In genomic region chr1:112619518-112620458, GRCh38 we compare ENCODE assay signal across 1 cellular context.
TF ChIP-seq lines count a peak whose summit lies in the region.

Gene CAPZA1 (plus strand): TSS chr1:112619832. CDS start chr1:112619845, 13 bp downstream.

TF ChIP-seq in HepG2, 621 proteins besides CTCF, POLR2A, EP300 and RAD21 (continued from another document and continues in another):
- TF ChIP-seq, protein P1, sequence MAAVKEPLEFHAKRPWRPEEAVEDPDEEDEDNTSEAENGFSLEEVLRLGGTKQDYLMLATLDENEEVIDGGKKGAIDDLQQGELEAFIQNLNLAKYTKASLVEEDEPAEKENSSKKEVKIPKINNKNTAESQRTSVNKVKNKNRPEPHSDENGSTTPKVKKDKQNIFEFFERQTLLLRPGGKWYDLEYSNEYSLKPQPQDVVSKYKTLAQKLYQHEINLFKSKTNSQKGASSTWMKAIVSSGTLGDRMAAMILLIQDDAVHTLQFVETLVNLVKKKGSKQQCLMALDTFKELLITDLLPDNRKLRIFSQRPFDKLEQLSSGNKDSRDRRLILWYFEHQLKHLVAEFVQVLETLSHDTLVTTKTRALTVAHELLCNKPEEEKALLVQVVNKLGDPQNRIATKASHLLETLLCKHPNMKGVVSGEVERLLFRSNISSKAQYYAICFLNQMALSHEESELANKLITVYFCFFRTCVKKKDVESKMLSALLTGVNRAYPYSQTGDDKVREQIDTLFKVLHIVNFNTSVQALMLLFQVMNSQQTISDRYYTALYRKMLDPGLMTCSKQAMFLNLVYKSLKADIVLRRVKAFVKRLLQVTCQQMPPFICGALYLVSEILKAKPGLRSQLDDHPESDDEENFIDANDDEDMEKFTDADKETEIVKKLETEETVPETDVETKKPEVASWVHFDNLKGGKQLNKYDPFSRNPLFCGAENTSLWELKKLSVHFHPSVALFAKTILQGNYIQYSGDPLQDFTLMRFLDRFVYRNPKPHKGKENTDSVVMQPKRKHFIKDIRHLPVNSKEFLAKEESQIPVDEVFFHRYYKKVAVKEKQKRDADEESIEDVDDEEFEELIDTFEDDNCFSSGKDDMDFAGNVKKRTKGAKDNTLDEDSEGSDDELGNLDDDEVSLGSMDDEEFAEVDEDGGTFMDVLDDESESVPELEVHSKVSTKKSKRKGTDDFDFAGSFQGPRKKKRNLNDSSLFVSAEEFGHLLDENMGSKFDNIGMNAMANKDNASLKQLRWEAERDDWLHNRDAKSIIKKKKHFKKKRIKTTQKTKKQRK (IDR thresholded peaks at IDR 0.05; ENCODE audit: low read length): no peak
- TF ChIP-seq CCAR2 (optimal IDR thresholded peaks at IDR 0.05; ENCODE audit: low read depth, low read length) (no peak), SP5 (CRISPR knock-in tag; IDR thresholded peaks at IDR 0.05; ENCODE audit: borderline replicate concordance, low read depth) (no peak), SOX6 (IDR thresholded peaks at IDR 0.05) (no peak), SOX6 (CRISPR knock-in tag; IDR thresholded peaks at IDR 0.05) (0 out of 2 replicates have a peak, but pooled peaks have one; percentile 32), IRX3 (CRISPR knock-in tag; IDR thresholded peaks at IDR 0.05; ENCODE audit: borderline replicate concordance, low read depth) (no peak), ZFP82 (CRISPR knock-in tag; IDR thresholded peaks at IDR 0.05; ENCODE audit: borderline replicate concordance) (peak; percentile 24; the same call in 1 of the 2 replicates), ZNF501 (CRISPR knock-in tag; IDR thresholded peaks at IDR 0.05) (peak; percentile 78), ZFP37 (CRISPR knock-in tag; IDR thresholded peaks at IDR 0.05; ENCODE audit: borderline replicate concordance) (no peak), ZNF44 (CRISPR knock-in tag; IDR thresholded peaks at IDR 0.05) (0 out of 2 replicates have a peak, but pooled peaks have one; percentile 55), SOX13 (IDR thresholded peaks at IDR 0.05) (no peak), SOX13 (CRISPR knock-in tag; conservative IDR thresholded peaks at IDR 0.05 in 1 of 2, IDR thresholded peaks at IDR 0.05 in 1 of 2) (no peak), POLR2AphosphoS5 (IDR thresholded peaks at IDR 0.05; ENCODE audit: low read depth, low read length) (peak; percentile 92), MAF1 (CRISPR knock-in tag; IDR thresholded peaks at IDR 0.05; ENCODE audit: borderline replicate concordance) (no peak), ZNF558 (CRISPR knock-in tag; IDR thresholded peaks at IDR 0.05; ENCODE audit: borderline replicate concordance) (peak; percentile 17; the same call in 1 of the 2 replicates), IRF2 (CRISPR knock-in tag; IDR thresholded peaks at IDR 0.05) (peak; percentile 41), ZNF274 (CRISPR knock-in tag; IDR thresholded peaks at IDR 0.05) (no peak; the same call in 1 of the 2 replicates), CHD4 (IDR thresholded peaks at IDR 0.05; ENCODE audit: borderline replicate concordance, low read length) (no peak), FOXM1 (CRISPR knock-in tag; IDR thresholded peaks at IDR 0.05) (no peak), MZF1 (CRISPR knock-in tag; IDR thresholded peaks at IDR 0.05; ENCODE audit: borderline replicate concordance) (no peak), NFKB2 (CRISPR knock-in tag; IDR thresholded peaks at IDR 0.05; ENCODE audit: borderline replicate concordance) (peak; percentile 66; the same call in 1 of the 2 replicates), ZNF282 (IDR thresholded peaks at IDR 0.05; ENCODE audit: partially characterized antibody) (no peak), ZBTB2 (CRISPR knock-in tag; IDR thresholded peaks at IDR 0.05; ENCODE audit: low read depth) (peak; percentile 48; the same call in 1 of the 2 replicates), U2AF1 (optimal IDR thresholded peaks at IDR 0.05; ENCODE audit: low read depth, low read length) (no peak), MED1 (CRISPR knock-in tag; IDR thresholded peaks at IDR 0.05) (peak; percentile 67), BORCS8-MEF2B (CRISPR knock-in tag; IDR thresholded peaks at IDR 0.05) (no peak; the same call in 1 of the 2 replicates), FOXA1 (IDR thresholded peaks at IDR 0.05) (no peak), FOXA1 (CRISPR knock-in tag; IDR thresholded peaks at IDR 0.05) (no peak), ZMAT3 (CRISPR knock-in tag; conservative IDR thresholded peaks at IDR 0.05) (no peak; the same call in 1 of the 2 replicates), MEIS1 (CRISPR knock-in tag; IDR thresholded peaks at IDR 0.05; ENCODE audit: borderline replicate concordance) (peak; percentile 93; the same call in 1 of the 2 replicates), SIN3B (IDR thresholded peaks at IDR 0.05; ENCODE audit: low read length) (peak; percentile 62; the same call in 1 of the 2 replicates), ZNF24 (IDR thresholded peaks at IDR 0.05) (no peak), NFYB (CRISPR knock-in tag; IDR thresholded peaks at IDR 0.05) (no peak; the same call in 1 of the 2 replicates), ZNF749 (CRISPR knock-in tag; IDR thresholded peaks at IDR 0.05; ENCODE audit: borderline replicate concordance) (peak; percentile 60; the same call in 1 of the 2 replicates), CENPX (CRISPR knock-in tag; IDR thresholded peaks at IDR 0.05) (no peak), ZUFSP (CRISPR knock-in tag; IDR thresholded peaks at IDR 0.05; ENCODE audit: borderline replicate concordance) (no peak), CAMTA2 (CRISPR knock-in tag; IDR thresholded peaks at IDR 0.05; ENCODE audit: borderline replicate concordance) (no peak), ZNF12 (CRISPR knock-in tag; IDR thresholded peaks at IDR 0.05) (no peak), ARNTL (CRISPR knock-in tag; IDR thresholded peaks at IDR 0.05) (no peak; the same call in 1 of the 2 replicates), CHD2 (IDR thresholded peaks at IDR 0.05; ENCODE audit: low read depth, low read length) (no peak), SMARCE1 (IDR thresholded peaks at IDR 0.05; ENCODE audit: borderline replicate concordance) (no peak), ONECUT2 (CRISPR knock-in tag; IDR thresholded peaks at IDR 0.05) (no peak)
- TF ChIP-seq, protein P2, sequence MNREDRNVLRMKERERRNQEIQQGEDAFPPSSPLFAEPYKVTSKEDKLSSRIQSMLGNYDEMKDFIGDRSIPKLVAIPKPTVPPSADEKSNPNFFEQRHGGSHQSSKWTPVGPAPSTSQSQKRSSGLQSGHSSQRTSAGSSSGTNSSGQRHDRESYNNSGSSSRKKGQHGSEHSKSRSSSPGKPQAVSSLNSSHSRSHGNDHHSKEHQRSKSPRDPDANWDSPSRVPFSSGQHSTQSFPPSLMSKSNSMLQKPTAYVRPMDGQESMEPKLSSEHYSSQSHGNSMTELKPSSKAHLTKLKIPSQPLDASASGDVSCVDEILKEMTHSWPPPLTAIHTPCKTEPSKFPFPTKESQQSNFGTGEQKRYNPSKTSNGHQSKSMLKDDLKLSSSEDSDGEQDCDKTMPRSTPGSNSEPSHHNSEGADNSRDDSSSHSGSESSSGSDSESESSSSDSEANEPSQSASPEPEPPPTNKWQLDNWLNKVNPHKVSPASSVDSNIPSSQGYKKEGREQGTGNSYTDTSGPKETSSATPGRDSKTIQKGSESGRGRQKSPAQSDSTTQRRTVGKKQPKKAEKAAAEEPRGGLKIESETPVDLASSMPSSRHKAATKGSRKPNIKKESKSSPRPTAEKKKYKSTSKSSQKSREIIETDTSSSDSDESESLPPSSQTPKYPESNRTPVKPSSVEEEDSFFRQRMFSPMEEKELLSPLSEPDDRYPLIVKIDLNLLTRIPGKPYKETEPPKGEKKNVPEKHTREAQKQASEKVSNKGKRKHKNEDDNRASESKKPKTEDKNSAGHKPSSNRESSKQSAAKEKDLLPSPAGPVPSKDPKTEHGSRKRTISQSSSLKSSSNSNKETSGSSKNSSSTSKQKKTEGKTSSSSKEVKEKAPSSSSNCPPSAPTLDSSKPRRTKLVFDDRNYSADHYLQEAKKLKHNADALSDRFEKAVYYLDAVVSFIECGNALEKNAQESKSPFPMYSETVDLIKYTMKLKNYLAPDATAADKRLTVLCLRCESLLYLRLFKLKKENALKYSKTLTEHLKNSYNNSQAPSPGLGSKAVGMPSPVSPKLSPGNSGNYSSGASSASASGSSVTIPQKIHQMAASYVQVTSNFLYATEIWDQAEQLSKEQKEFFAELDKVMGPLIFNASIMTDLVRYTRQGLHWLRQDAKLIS (CRISPR knock-in tag; IDR thresholded peaks at IDR 0.05): no peak
- TF ChIP-seq, protein P3, sequence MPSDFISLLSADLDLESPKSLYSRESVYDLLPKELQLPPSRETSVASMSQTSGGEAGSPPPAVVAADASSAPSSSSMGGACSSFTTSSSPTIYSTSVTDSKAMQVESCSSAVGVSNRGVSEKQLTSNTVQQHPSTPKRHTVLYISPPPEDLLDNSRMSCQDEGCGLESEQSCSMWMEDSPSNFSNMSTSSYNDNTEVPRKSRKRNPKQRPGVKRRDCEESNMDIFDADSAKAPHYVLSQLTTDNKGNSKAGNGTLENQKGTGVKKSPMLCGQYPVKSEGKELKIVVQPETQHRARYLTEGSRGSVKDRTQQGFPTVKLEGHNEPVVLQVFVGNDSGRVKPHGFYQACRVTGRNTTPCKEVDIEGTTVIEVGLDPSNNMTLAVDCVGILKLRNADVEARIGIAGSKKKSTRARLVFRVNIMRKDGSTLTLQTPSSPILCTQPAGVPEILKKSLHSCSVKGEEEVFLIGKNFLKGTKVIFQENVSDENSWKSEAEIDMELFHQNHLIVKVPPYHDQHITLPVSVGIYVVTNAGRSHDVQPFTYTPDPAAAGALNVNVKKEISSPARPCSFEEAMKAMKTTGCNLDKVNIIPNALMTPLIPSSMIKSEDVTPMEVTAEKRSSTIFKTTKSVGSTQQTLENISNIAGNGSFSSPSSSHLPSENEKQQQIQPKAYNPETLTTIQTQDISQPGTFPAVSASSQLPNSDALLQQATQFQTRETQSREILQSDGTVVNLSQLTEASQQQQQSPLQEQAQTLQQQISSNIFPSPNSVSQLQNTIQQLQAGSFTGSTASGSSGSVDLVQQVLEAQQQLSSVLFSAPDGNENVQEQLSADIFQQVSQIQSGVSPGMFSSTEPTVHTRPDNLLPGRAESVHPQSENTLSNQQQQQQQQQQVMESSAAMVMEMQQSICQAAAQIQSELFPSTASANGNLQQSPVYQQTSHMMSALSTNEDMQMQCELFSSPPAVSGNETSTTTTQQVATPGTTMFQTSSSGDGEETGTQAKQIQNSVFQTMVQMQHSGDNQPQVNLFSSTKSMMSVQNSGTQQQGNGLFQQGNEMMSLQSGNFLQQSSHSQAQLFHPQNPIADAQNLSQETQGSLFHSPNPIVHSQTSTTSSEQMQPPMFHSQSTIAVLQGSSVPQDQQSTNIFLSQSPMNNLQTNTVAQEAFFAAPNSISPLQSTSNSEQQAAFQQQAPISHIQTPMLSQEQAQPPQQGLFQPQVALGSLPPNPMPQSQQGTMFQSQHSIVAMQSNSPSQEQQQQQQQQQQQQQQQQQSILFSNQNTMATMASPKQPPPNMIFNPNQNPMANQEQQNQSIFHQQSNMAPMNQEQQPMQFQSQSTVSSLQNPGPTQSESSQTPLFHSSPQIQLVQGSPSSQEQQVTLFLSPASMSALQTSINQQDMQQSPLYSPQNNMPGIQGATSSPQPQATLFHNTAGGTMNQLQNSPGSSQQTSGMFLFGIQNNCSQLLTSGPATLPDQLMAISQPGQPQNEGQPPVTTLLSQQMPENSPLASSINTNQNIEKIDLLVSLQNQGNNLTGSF (CRISPR knock-in tag; IDR thresholded peaks at IDR 0.05): no peak
- TF ChIP-seq, protein P4, sequence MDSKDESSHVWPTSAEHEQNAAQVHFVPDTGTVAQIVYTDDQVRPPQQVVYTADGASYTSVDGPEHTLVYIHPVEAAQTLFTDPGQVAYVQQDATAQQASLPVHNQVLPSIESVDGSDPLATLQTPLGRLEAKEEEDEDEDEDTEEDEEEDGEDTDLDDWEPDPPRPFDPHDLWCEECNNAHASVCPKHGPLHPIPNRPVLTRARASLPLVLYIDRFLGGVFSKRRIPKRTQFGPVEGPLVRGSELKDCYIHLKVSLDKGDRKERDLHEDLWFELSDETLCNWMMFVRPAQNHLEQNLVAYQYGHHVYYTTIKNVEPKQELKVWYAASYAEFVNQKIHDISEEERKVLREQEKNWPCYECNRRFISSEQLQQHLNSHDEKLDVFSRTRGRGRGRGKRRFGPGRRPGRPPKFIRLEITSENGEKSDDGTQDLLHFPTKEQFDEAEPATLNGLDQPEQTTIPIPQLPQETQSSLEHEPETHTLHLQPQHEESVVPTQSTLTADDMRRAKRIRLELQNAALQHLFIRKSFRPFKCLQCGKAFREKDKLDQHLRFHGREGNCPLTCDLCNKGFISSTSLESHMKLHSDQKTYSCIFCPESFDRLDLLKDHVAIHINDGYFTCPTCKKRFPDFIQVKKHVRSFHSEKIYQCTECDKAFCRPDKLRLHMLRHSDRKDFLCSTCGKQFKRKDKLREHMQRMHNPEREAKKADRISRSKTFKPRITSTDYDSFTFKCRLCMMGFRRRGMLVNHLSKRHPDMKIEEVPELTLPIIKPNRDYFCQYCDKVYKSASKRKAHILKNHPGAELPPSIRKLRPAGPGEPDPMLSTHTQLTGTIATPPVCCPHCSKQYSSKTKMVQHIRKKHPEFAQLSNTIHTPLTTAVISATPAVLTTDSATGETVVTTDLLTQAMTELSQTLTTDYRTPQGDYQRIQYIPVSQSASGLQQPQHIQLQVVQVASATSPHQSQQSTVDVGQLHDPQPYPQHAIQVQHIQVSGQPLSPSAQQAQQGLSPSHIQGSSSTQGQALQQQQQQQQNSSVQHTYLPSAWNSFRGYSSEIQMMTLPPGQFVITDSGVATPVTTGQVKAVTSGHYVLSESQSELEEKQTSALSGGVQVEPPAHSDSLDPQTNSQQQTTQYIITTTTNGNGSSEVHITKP (CRISPR knock-in tag; IDR thresholded peaks at IDR 0.05; ENCODE audit: low read depth): no peak
- TF ChIP-seq, protein P5, sequence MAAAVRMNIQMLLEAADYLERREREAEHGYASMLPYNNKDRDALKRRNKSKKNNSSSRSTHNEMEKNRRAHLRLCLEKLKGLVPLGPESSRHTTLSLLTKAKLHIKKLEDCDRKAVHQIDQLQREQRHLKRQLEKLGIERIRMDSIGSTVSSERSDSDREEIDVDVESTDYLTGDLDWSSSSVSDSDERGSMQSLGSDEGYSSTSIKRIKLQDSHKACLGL (CRISPR knock-in tag; IDR thresholded peaks at IDR 0.05): no peak
